In genomic region chr19:20968092-20968491, GRCh38 we compare ENCODE assay signal across 1 cellular context.
TF ChIP-seq lines count a peak whose summit lies in the region.

No MANE protein-coding gene starts in this region.

TF ChIP-seq in GM12891, 5 proteins besides CTCF, POLR2A, EP300 and RAD21 (continued from another document):
- TF ChIP-seq POU2F2 (IDR thresholded peaks at IDR 0.05; ENCODE audit: low read depth, low read length), result no peak
- TF ChIP-seq PAX5 (IDR thresholded peaks at IDR 0.05; ENCODE audit: insufficient read depth, low read length, severe bottlenecking), result no peak
